Comparison of ENCODE assay signal across 8 cellular contexts in the genomic region with DNA sequence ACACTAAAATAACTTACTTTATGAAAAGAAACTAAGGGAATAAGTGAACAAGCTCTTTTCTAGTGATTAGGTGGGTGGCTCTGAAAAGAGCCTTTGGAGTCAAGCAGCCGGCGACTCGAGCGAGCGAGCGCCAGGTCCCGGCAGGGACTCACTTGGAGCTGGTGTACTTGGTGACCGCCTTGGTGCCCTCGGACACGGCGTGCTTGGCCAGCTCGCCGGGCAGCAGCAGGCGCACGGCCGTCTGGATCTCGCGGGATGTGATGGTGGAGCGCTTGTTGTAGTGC. TPM values are rescaled to one million over a fixed set of nuclear protein-coding genes. Genes with fewer than 3 reads are reported as not detected.
A peak's percentile ranks its signal among the peaks of the same experiment; 100 is the strongest.
DNase-seq lines count a peak whose midpoint lies in the region; ATAC-seq and TF ChIP-seq lines count a peak whose summit lies in the region.
"Not testable (repeated sequence)": the region's sequence is repeated elsewhere in the genome, so short reads cannot be mapped to it uniquely, and the experiment has no call there.

No MANE protein-coding gene starts in this region.

- not testable (repeated sequence) for H3K4me3 ChIP-seq in Karpas-422 (ENCODE audit: low read length)
- H3K4me3 ChIP-seq in duodenal mucosa (ENCODE audit: low read depth in 1 of 2, low read length in 2 of 2) (peak overlapping the region; percentile 75 to 76), heart left ventricle (peak overlapping the region; percentile 53 to 86 (median 67)), lung (peak overlapping the region; percentile 65), gastrocnemius medialis (peak overlapping the region; percentile 66 to 81 (median 76)), vagina (peak overlapping the region; percentile 60 to 66)

- peak overlapping the region; percentile 39 for H3K4me2 ChIP-seq in Karpas-422 (ENCODE audit: low read depth, low read length, poor library complexity, severe bottlenecking)

- ATAC-seq in activated CD8-positive, alpha-beta T cell treated with anti-CD3 and anti-CD28 coated beads, Interleukin-2, amount 10 ng/mL, durations not matched to agents 7 days and 5 days = peak; percentile 0
- ATAC-seq in heart left ventricle (peak in 2 of 4 donors; percentile 1 to 5), gastrocnemius medialis (peak; percentile 0 to 2)
- not testable (repeated sequence) for ATAC-seq in lung (ENCODE audit: insufficient read depth, low FRiP score)

- DNase-seq in G401 (ENCODE audit: low spot score) = peak; percentile 9
- not testable (repeated sequence) for DNase-seq in Karpas-422; activated CD8-positive, alpha-beta T cell treated with anti-CD3 and anti-CD28 coated beads, Interleukin-2, amount 10 ng/mL, durations not matched to agents 7 days and 5 days; lung (ENCODE audit: low spot score); gastrocnemius medialis; vagina (ENCODE audit: extremely low spot score in 2 of 2)
- DNase-seq in heart left ventricle = peak in 1 of 5 donors; percentile 10

- not testable (repeated sequence) for H3K36me3 ChIP-seq in Karpas-422 (ENCODE audit: insufficient read depth, low read length); duodenal mucosa (ENCODE audit: control insufficient read depth in 1 of 2, insufficient read depth in 2 of 2, low read length in 2 of 2); heart left ventricle; lung (ENCODE audit: control insufficient read depth in 2 of 2, insufficient read depth in 2 of 2, low read length in 2 of 2); gastrocnemius medialis; vagina

- H3K27me3 Mint-ChIP-seq in activated CD8-positive, alpha-beta T cell treated with anti-CD3 and anti-CD28 coated beads, Interleukin-2, amount 10 ng/mL, durations not matched to agents 7 days and 5 days (ENCODE audit: low read depth) = not testable (repeated sequence)

- not testable (repeated sequence) for H3K27ac ChIP-seq in Karpas-422 (ENCODE audit: low read length)
- peak overlapping the region; percentile 93 for H3K27ac ChIP-seq in duodenal mucosa (ENCODE audit: low read depth, low read length)
- peak overlapping the region; percentile 80 to 100 (median 97) for H3K27ac ChIP-seq in heart left ventricle
- peak overlapping the region; percentile 96 for H3K27ac ChIP-seq in lung (ENCODE audit: low read depth in 1 of 2, low read length in 1 of 2)
- H3K27ac ChIP-seq in gastrocnemius medialis = peak overlapping the region; percentile 95 to 99 (median 98)
- peak overlapping the region; percentile 97 for H3K27ac ChIP-seq in vagina

- CTCF ChIA-PET in activated CD8-positive, alpha-beta T cell treated with anti-CD3 and anti-CD28 coated beads, Interleukin-2, amount 10 ng/mL, durations not matched to agents 7 days and 5 days (lab: Charles Lee) = interaction anchor here (1.1 to 1.4 kb wide), 2 partner anchors 165 to 348 kb away, joined by 4 to 5 read pairs; no protein-coding TSS in a partner anchor

- H3K36me3 Mint-ChIP-seq in activated CD8-positive, alpha-beta T cell treated with anti-CD3 and anti-CD28 coated beads, Interleukin-2, amount 10 ng/mL, durations not matched to agents 7 days and 5 days (ENCODE audit: low read depth) = not testable (repeated sequence)

- not testable (repeated sequence) for TF ChIP-seq CTCF in heart left ventricle (IDR thresholded peaks at IDR 0.05); lung (IDR thresholded peaks at IDR 0.05; ENCODE audit: control extremely low read depth, extremely low read depth); gastrocnemius medialis (IDR thresholded peaks at IDR 0.05 in 4 of 5, conservative IDR thresholded peaks at IDR 0.05 in 1 of 5); vagina (IDR thresholded peaks at IDR 0.05)

- H3K27ac Mint-ChIP-seq in activated CD8-positive, alpha-beta T cell treated with anti-CD3 and anti-CD28 coated beads, Interleukin-2, amount 10 ng/mL, durations not matched to agents 7 days and 5 days = not testable (repeated sequence)

- H3K27me3 ChIP-seq in Karpas-422 (ENCODE audit: low read length); duodenal mucosa (ENCODE audit: control insufficient read depth in 1 of 2, insufficient read depth in 2 of 2, low read length in 2 of 2); heart left ventricle; lung (ENCODE audit: control insufficient read depth, insufficient read depth); gastrocnemius medialis; vagina: not testable (repeated sequence)

- H3K9me2 ChIP-seq in Karpas-422 (replicated peaks; ENCODE audit: insufficient read depth, low read length) = not testable (repeated sequence)

- 0 to 1% (median 1%) methylated on average over 6 to 19 of the region's 19 CpGs for WGBS in heart left ventricle, 4 donors
- 0% methylated on average over 16 to 19 of the region's 19 CpGs for WGBS in lung, 2 donors

- not testable (repeated sequence) for H3K9me3 ChIP-seq in Karpas-422 (ENCODE audit: low read length); duodenal mucosa (ENCODE audit: control insufficient read depth in 1 of 2, low read length in 2 of 2); heart left ventricle; lung (ENCODE audit: control insufficient read depth in 2 of 2, insufficient read depth in 1 of 2, low read length in 1 of 2); gastrocnemius medialis; vagina

- H3K9me3 Mint-ChIP-seq in activated CD8-positive, alpha-beta T cell treated with anti-CD3 and anti-CD28 coated beads, Interleukin-2, amount 10 ng/mL, durations not matched to agents 7 days and 5 days (ENCODE audit: insufficient read depth) = not testable (repeated sequence)

- POLR2A ChIA-PET in activated CD8-positive, alpha-beta T cell treated with anti-CD3 and anti-CD28 coated beads, Interleukin-2, amount 10 ng/mL, durations not matched to agents 7 days and 5 days (lab: Charles Lee) = interaction anchor here (0.7 to 7.3 kb wide), 42 partner anchors 9 to 691 kb away, joined by 3 to 310 read pairs (median 12); partner anchors contain the start of genes ANP32E, APH1A, BOLA1 and MCL1

- intact Hi-C loops in heart left ventricle (cut with DNase I); gastrocnemius medialis (cut with DNase I; ENCODE audit: low total_unique reads); vagina (cut with DNase I): not testable (repeated sequence)

- H3K9ac ChIP-seq in Karpas-422 (ENCODE audit: low read length) = not testable (repeated sequence)
- H3K9ac ChIP-seq in duodenal mucosa (ENCODE audit: low read depth in 1 of 2, low read length in 2 of 2) = peak overlapping the region; percentile 61 to 83

- H3K4me3 Mint-ChIP-seq in activated CD8-positive, alpha-beta T cell treated with anti-CD3 and anti-CD28 coated beads, Interleukin-2, amount 10 ng/mL, durations not matched to agents 7 days and 5 days = not testable (repeated sequence)

- peaks cover 22% of the 10 kb centered on the region for H3K4me1 Mint-ChIP-seq in activated CD8-positive, alpha-beta T cell treated with anti-CD3 and anti-CD28 coated beads, Interleukin-2, amount 10 ng/mL, durations not matched to agents 7 days and 5 days (ENCODE audit: low read depth)

- not testable (repeated sequence) for TF ChIP-seq POLR2A in heart left ventricle (IDR thresholded peaks at IDR 0.05); gastrocnemius medialis (IDR thresholded peaks at IDR 0.05); vagina (IDR thresholded peaks at IDR 0.05)

- not testable (repeated sequence) for H3K79me2 ChIP-seq in Karpas-422 (ENCODE audit: low read length)

- H3K4me1 ChIP-seq in Karpas-422 (ENCODE audit: low read length) = peaks cover 36% of the 10 kb centered on the region
- peaks cover 11 to 14% of the 10 kb centered on the region in 2 donors for H3K4me1 ChIP-seq in duodenal mucosa (ENCODE audit: control insufficient read depth in 1 of 2, insufficient read depth in 2 of 2, low read length in 2 of 2)
- H3K4me1 ChIP-seq in heart left ventricle = peaks cover 0 to 29% (median 19%) of the 10 kb centered on the region in 12 donors
- H3K4me1 ChIP-seq in lung (ENCODE audit: control insufficient read depth in 2 of 2, insufficient read depth in 2 of 2, low read length in 2 of 2) = peaks cover 0 to 13% of the 10 kb centered on the region in 2 donors
- peaks cover 22% of the 10 kb centered on the region in 2 donors for H3K4me1 ChIP-seq in gastrocnemius medialis
- H3K4me1 ChIP-seq in vagina = peaks cover 23% of the 10 kb centered on the region

- not testable (repeated sequence) for H4K20me1 ChIP-seq in Karpas-422 (ENCODE audit: insufficient read depth, low read depth, low read length)

- in situ Hi-C loops in G401 (cut with HindIII; ENCODE audit: low sequenced_read_pairs) = loop anchor here (25.0 kb wide), 1 partner anchor 176 kb away; the partner anchor contains the start of gene VPS45
- in situ Hi-C loops in gastrocnemius medialis (cut with MboI; ENCODE audit: low sequenced_read_pairs in 4 of 4) = not testable (repeated sequence)

- H2AFZ ChIP-seq in Karpas-422 (ENCODE audit: low read length) = not testable (repeated sequence)

RNA-seq across cellular contexts. Expression of gene BOLA1, which starts 13.3 kb away (rescaled TPM):
- total RNA-seq in G401 (2014; rRNA removed; shearing (Covaris generic)) = 2.0 TPM in 1 of 2 replicates, not detected in the other
- total RNA-seq in Karpas-422 (2014; rRNA removed; shearing (Covaris generic); ENCODE audit: low replicate concordance) = 0.47 and 1.2 TPM in 2 replicates
- total RNA-seq in activated CD8-positive, alpha-beta T cell treated with anti-CD3 and anti-CD28 coated beads, Interleukin-2, amount 10 ng/mL, durations not matched to agents 7 days and 5 days = 10 to 100 TPM; 20.8 to 24.5 TPM
- total RNA-seq in heart left ventricle (10 to 100 TPM; 12.5 to 39.4 (median 14.0) TPM), lung (10 to 100 TPM; 12.5 to 14.2 TPM), gastrocnemius medialis (10 to 100 TPM; 17.0 to 35.4 (median 28.7) TPM), vagina (43.0 TPM)
- polyA plus RNA-seq in heart left ventricle (10 to 100 TPM; 16.2 to 40.7 TPM), lung (10 to 100 TPM; 16.8 to 28.5 TPM)

RNA-seq across cellular contexts. Expression of gene SV2A, which starts 31.6 kb away (rescaled TPM):
- total RNA-seq in G401 (2014; rRNA removed; shearing (Covaris generic)) = 26.9 and 36.8 TPM in 2 replicates
- total RNA-seq in Karpas-422 (2014; rRNA removed; shearing (Covaris generic); ENCODE audit: low replicate concordance) = not detected in 2 replicates
- total RNA-seq in activated CD8-positive, alpha-beta T cell treated with anti-CD3 and anti-CD28 coated beads, Interleukin-2, amount 10 ng/mL, durations not matched to agents 7 days and 5 days = 10 to 100 TPM; 25.4 TPM
- total RNA-seq in heart left ventricle (1 to 10 TPM in 1 of 9 donors, under 1 TPM in 8; 0.20 to 1.4 (median 0.43) TPM), lung (1 to 10 TPM; 2.3 to 2.4 TPM), gastrocnemius medialis (under 1 TPM; 0.12 to 0.56 (median 0.30) TPM), vagina (7.6 TPM)
- polyA plus RNA-seq in heart left ventricle (under 1 TPM; 0.30 to 0.32 TPM), lung (under 1 TPM; 0.94 to 0.98 TPM)

RNA-seq across cellular contexts. Expression of gene SF3B4, which starts 41.5 kb away (rescaled TPM):
- total RNA-seq in G401 (2014; rRNA removed; shearing (Covaris generic)) = 20.3 and 23.3 TPM in 2 replicates
- 10.9 and 18.8 TPM in 2 replicates for total RNA-seq in Karpas-422 (2014; rRNA removed; shearing (Covaris generic); ENCODE audit: low replicate concordance)
- total RNA-seq in activated CD8-positive, alpha-beta T cell treated with anti-CD3 and anti-CD28 coated beads, Interleukin-2, amount 10 ng/mL, durations not matched to agents 7 days and 5 days = 100 to 1,000 TPM; 102 to 106 TPM
- 10 to 100 TPM; 10.2 to 32.7 (median 23.7) TPM for total RNA-seq in heart left ventricle
- 10 to 100 TPM; 13.1 to 21.3 TPM for polyA plus RNA-seq in heart left ventricle
- total RNA-seq in lung = 10 to 100 TPM; 19.6 to 48.1 TPM
- 10 to 100 TPM; 37.2 to 38.3 TPM for polyA plus RNA-seq in lung
- 10 to 100 TPM in 1 of 4 donors, 1 to 10 TPM in 3; 4.4 to 17.4 (median 8.1) TPM for total RNA-seq in gastrocnemius medialis
- 21.6 TPM for total RNA-seq in vagina

RNA-seq across cellular contexts. Expression of gene MTMR11, which starts 50.6 kb away (rescaled TPM):
- 7.8 and 8.4 TPM in 2 replicates for total RNA-seq in G401 (2014; rRNA removed; shearing (Covaris generic))
- total RNA-seq in Karpas-422 (2014; rRNA removed; shearing (Covaris generic); ENCODE audit: low replicate concordance) = not detected in 2 replicates
- 1 to 10 TPM; 1.0 to 1.2 TPM for total RNA-seq in activated CD8-positive, alpha-beta T cell treated with anti-CD3 and anti-CD28 coated beads, Interleukin-2, amount 10 ng/mL, durations not matched to agents 7 days and 5 days
- 1 to 10 TPM; 1.9 to 4.5 (median 2.6) TPM for total RNA-seq in heart left ventricle
- 1 to 10 TPM; 1.6 TPM for polyA plus RNA-seq in heart left ventricle
- 10 to 100 TPM; 10.1 to 11.2 TPM for total RNA-seq in lung
- polyA plus RNA-seq in lung = 1 to 10 TPM; 6.9 to 7.7 TPM
- total RNA-seq in gastrocnemius medialis = 1 to 10 TPM; 1.2 to 4.6 (median 3.5) TPM
- total RNA-seq in vagina = 16.9 TPM
